Comparison of ENCODE assay signal across 1 cellular context in genomic region chr10:124916098-124916584, GRCh38.
A peak's percentile ranks its signal among the peaks of the same experiment; 100 is the strongest.
TF ChIP-seq lines count a peak whose summit lies in the region.

No MANE protein-coding gene starts in this region.

TF ChIP-seq in HepG2, 621 proteins besides CTCF, POLR2A, EP300 and RAD21 (continued from another document):
- TF ChIP-seq ZNF784 (CRISPR knock-in tag; IDR thresholded peaks at IDR 0.05; ENCODE audit: borderline replicate concordance): no peak
- no peak for TF ChIP-seq ZC3H13 (CRISPR knock-in tag; IDR thresholded peaks at IDR 0.05)
- no peak for TF ChIP-seq SYNCRIP (IDR thresholded peaks at IDR 0.05; ENCODE audit: insufficient read depth, low read depth, low read length)
- TF ChIP-seq, protein P1, sequence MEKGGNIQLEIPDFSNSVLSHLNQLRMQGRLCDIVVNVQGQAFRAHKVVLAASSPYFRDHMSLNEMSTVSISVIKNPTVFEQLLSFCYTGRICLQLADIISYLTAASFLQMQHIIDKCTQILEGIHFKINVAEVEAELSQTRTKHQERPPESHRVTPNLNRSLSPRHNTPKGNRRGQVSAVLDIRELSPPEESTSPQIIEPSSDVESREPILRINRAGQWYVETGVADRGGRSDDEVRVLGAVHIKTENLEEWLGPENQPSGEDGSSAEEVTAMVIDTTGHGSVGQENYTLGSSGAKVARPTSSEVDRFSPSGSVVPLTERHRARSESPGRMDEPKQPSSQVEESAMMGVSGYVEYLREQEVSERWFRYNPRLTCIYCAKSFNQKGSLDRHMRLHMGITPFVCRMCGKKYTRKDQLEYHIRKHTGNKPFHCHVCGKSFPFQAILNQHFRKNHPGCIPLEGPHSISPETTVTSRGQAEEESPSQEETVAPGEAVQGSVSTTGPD (CRISPR knock-in tag; IDR thresholded peaks at IDR 0.05): no peak
- no peak for TF ChIP-seq SNAI1 (CRISPR knock-in tag; IDR thresholded peaks at IDR 0.05; ENCODE audit: borderline replicate concordance)
- TF ChIP-seq TBL1XR1 (IDR thresholded peaks at IDR 0.05; ENCODE audit: borderline replicate concordance, low read length, partially characterized antibody): no peak
- TF ChIP-seq ZNF549 (CRISPR knock-in tag; IDR thresholded peaks at IDR 0.05): no peak
- 0 out of 2 replicates have a peak, but pooled peaks have one; percentile 50 for TF ChIP-seq ZNF558 (CRISPR knock-in tag; IDR thresholded peaks at IDR 0.05; ENCODE audit: borderline replicate concordance)
- TF ChIP-seq, protein P2, sequence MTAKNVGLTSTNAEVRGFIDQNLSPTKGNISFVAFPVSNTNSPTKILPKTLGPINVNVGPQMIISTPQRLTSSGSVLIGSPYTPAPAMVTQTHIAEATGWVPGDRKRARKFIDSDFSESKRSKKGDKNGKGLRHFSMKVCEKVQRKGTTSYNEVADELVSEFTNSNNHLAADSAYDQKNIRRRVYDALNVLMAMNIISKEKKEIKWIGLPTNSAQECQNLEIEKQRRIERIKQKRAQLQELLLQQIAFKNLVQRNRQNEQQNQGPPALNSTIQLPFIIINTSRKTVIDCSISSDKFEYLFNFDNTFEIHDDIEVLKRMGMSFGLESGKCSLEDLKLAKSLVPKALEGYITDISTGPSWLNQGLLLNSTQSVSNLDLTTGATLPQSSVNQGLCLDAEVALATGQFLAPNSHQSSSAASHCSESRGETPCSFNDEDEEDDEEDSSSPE (CRISPR knock-in tag; IDR thresholded peaks at IDR 0.05): no peak
- no peak for TF ChIP-seq ARID4A (CRISPR knock-in tag; IDR thresholded peaks at IDR 0.05; ENCODE audit: borderline replicate concordance)
- 0 out of 2 replicates have a peak, but pooled peaks have one; percentile 1 for TF ChIP-seq POLR2AphosphoS2 (IDR thresholded peaks at IDR 0.05; ENCODE audit: low read depth, low read length)
- TF ChIP-seq IKZF4 (CRISPR knock-in tag; IDR thresholded peaks at IDR 0.05; ENCODE audit: borderline replicate concordance, low read depth, not compliant biosample characterization): no peak
- no peak for TF ChIP-seq AHR (CRISPR knock-in tag; IDR thresholded peaks at IDR 0.05)
- TF ChIP-seq, protein P3, sequence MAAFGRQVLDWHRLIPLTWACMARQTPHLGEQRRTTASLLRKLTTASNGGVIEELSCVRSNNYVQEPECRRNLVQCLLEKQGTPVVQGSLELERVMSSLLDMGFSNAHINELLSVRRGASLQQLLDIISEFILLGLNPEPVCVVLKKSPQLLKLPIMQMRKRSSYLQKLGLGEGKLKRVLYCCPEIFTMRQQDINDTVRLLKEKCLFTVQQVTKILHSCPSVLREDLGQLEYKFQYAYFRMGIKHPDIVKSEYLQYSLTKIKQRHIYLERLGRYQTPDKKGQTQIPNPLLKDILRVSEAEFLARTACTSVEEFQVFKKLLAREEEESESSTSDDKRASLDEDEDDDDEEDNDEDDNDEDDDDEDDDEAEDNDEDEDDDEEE (CRISPR knock-in tag; IDR thresholded peaks at IDR 0.05): 0 out of 2 replicates have a peak, but pooled peaks have one; percentile 57
- TF ChIP-seq ELF3 (CRISPR knock-in tag; IDR thresholded peaks at IDR 0.05): no peak
- no peak for TF ChIP-seq HMGA1 (CRISPR knock-in tag; conservative IDR thresholded peaks at IDR 0.05)
- no peak for TF ChIP-seq SPEN (CRISPR knock-in tag; IDR thresholded peaks at IDR 0.05; ENCODE audit: low read depth)
- peak; percentile 47; the same call in 1 of the 2 replicates for TF ChIP-seq ZSCAN5A (CRISPR knock-in tag; IDR thresholded peaks at IDR 0.05; ENCODE audit: borderline replicate concordance)
- TF ChIP-seq ZNF138 (CRISPR knock-in tag; IDR thresholded peaks at IDR 0.05; ENCODE audit: low read depth): no peak
- peak; percentile 73 for TF ChIP-seq SMYD3 (CRISPR knock-in tag; IDR thresholded peaks at IDR 0.05)
- no peak for TF ChIP-seq ZNF557 (CRISPR knock-in tag; IDR thresholded peaks at IDR 0.05)
- TF ChIP-seq ZNF33B (CRISPR knock-in tag; IDR thresholded peaks at IDR 0.05): 0 out of 2 replicates have a peak, but pooled peaks have one; percentile 68
- no peak for TF ChIP-seq ARNT (IDR thresholded peaks at IDR 0.05)
- no peak for TF ChIP-seq NR1H2 (CRISPR knock-in tag; IDR thresholded peaks at IDR 0.05; ENCODE audit: borderline replicate concordance, low read depth)
- no peak for TF ChIP-seq ZNF253 (CRISPR knock-in tag; IDR thresholded peaks at IDR 0.05; ENCODE audit: borderline replicate concordance)
- no peak for TF ChIP-seq SIN3A (IDR thresholded peaks at IDR 0.05; ENCODE audit: borderline replicate concordance, low read depth, low read length)
- no peak for TF ChIP-seq SMARCE1 (IDR thresholded peaks at IDR 0.05; ENCODE audit: borderline replicate concordance)
- TF ChIP-seq ZNF256 (CRISPR knock-in tag; conservative IDR thresholded peaks at IDR 0.05): 0 out of 2 replicates have a peak, but pooled peaks have one; percentile 29
- TF ChIP-seq, protein P4, sequence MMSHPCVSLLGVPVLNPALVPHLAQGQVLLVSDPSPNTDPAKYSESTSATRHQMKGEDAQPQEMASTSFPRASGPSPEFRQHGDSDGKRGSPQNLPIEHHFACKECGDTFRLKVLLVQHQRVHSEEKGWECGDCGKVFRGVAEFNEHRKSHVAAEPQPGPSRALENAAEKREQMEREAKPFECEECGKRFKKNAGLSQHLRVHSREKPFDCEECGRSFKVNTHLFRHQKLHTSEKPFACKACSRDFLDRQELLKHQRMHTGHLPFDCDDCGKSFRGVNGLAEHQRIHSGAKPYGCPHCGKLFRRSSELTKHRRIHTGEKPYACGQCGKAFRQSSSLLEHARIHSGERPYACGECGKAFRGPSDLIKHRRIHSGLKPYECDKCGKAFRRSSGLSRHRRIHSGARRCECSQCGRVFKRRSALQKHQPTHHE (CRISPR knock-in tag; IDR thresholded peaks at IDR 0.05; ENCODE audit: borderline replicate concordance): no peak
- TF ChIP-seq, protein P5, sequence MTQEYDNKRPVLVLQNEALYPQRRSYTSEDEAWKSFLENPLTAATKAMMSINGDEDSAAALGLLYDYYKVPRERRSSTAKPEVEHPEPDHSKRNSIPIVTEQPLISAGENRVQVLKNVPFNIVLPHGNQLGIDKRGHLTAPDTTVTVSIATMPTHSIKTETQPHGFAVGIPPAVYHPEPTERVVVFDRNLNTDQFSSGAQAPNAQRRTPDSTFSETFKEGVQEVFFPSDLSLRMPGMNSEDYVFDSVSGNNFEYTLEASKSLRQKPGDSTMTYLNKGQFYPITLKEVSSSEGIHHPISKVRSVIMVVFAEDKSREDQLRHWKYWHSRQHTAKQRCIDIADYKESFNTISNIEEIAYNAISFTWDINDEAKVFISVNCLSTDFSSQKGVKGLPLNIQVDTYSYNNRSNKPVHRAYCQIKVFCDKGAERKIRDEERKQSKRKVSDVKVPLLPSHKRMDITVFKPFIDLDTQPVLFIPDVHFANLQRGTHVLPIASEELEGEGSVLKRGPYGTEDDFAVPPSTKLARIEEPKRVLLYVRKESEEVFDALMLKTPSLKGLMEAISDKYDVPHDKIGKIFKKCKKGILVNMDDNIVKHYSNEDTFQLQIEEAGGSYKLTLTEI (CRISPR knock-in tag; conservative IDR thresholded peaks at IDR 0.05): no peak
- TF ChIP-seq, protein P6, sequence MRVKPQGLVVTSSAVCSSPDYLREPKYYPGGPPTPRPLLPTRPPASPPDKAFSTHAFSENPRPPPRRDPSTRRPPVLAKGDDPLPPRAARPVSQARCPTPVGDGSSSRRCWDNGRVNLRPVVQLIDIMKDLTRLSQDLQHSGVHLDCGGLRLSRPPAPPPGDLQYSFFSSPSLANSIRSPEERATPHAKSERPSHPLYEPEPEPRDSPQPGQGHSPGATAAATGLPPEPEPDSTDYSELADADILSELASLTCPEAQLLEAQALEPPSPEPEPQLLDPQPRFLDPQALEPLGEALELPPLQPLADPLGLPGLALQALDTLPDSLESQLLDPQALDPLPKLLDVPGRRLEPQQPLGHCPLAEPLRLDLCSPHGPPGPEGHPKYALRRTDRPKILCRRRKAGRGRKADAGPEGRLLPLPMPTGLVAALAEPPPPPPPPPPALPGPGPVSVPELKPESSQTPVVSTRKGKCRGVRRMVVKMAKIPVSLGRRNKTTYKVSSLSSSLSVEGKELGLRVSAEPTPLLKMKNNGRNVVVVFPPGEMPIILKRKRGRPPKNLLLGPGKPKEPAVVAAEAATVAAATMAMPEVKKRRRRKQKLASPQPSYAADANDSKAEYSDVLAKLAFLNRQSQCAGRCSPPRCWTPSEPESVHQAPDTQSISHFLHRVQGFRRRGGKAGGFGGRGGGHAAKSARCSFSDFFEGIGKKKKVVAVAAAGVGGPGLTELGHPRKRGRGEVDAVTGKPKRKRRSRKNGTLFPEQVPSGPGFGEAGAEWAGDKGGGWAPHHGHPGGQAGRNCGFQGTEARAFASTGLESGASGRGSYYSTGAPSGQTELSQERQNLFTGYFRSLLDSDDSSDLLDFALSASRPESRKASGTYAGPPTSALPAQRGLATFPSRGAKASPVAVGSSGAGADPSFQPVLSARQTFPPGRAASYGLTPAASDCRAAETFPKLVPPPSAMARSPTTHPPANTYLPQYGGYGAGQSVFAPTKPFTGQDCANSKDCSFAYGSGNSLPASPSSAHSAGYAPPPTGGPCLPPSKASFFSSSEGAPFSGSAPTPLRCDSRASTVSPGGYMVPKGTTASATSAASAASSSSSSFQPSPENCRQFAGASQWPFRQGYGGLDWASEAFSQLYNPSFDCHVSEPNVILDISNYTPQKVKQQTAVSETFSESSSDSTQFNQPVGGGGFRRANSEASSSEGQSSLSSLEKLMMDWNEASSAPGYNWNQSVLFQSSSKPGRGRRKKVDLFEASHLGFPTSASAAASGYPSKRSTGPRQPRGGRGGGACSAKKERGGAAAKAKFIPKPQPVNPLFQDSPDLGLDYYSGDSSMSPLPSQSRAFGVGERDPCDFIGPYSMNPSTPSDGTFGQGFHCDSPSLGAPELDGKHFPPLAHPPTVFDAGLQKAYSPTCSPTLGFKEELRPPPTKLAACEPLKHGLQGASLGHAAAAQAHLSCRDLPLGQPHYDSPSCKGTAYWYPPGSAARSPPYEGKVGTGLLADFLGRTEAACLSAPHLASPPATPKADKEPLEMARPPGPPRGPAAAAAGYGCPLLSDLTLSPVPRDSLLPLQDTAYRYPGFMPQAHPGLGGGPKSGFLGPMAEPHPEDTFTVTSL (CRISPR knock-in tag; IDR thresholded peaks at IDR 0.05; ENCODE audit: borderline replicate concordance): peak; percentile 18; the same call in 1 of the 2 replicates
- no peak for TF ChIP-seq ZNF572 (CRISPR knock-in tag; IDR thresholded peaks at IDR 0.05)
